20 cellular contexts compared by ENCODE assay signal in genomic region chr4:3239998-3240920, GRCh38. TPM values are rescaled to one million over a fixed set of nuclear protein-coding genes. Genes with fewer than 3 reads are reported as not detected.
DNase-seq lines count a peak whose midpoint lies in the region; TF ChIP-seq lines count a peak whose summit lies in the region.
"Had no signal": no experiment of that assay in that cellular context is flagged by ENCODE, and none has a peak within 500 bp of the region (broad histone marks: within the 10 kb centered on the region; RNA-seq: fewer than 3 reads in every experiment).

No MANE protein-coding gene starts in this region.

- H3K4me2 ChIP-seq in BLaER1: peak overlapping the region; percentile 86
- H3K4me2 ChIP-seq: hepatocyte had no signal

- no peak overlapping the region for H3K4me3 ChIP-seq in BLaER1
- H3K4me3 ChIP-seq in HEK293 (ENCODE audit: low read depth, low read length): no peak overlapping the region
- no peak overlapping the region for H3K4me3 ChIP-seq in brain microvascular endothelial cell (ENCODE audit: low read depth, low read length)
- H3K4me3 ChIP-seq: hepatocyte, transverse colon had no signal

- TF ChIP-seq CTCF in HEK293 (tag by site-specific recombination; IDR thresholded peaks at IDR 0.05) (no peak), nephron progenitor cell (IDR thresholded peaks at IDR 0.05) (no peak), brain microvascular endothelial cell (IDR thresholded peaks at IDR 0.05; ENCODE audit: low read depth, low read length, missing control alignments) (no peak)

- H3K27ac Mint-ChIP-seq in nephron progenitor cell: peak overlapping the region; percentile 31
- H3K27ac Mint-ChIP-seq: activated CD4-positive, alpha-beta T cell treated with anti-CD3 and anti-CD28 coated beads for 36 hours; memory B cell had no signal

- H3K27me3 ChIP-seq in BLaER1: no peaks in the 10 kb centered on the region
- H3K27me3 ChIP-seq in brain microvascular endothelial cell (replicated peaks): no peaks in the 10 kb centered on the region
- H3K27me3 ChIP-seq: hepatocyte, transverse colon had no signal

- in situ Hi-C loops in brain microvascular endothelial cell (cut with HindIII; ENCODE audit: low pct_ligation_motif_present, low sequenced_read_pairs): no loop called here

- H3K36me3 Mint-ChIP-seq in nephron progenitor cell (ENCODE audit: low read depth): peaks cover 28% of the 10 kb centered on the region

- DNase-seq in NCI-H69 (lab: John Stamatoyannopoulos, UW): peak; percentile 95
- no peak for DNase-seq in nephron progenitor cell
- no peak for DNase-seq in activated CD8-positive, alpha-beta memory T cell treated with anti-CD3 and anti-CD28 coated beads, Interleukin-2, amount 50 U/mL, for 4 hours
- DNase-seq in brain microvascular endothelial cell: no peak
- no peak for DNase-seq in occipital lobe (lab: John Stamatoyannopoulos, UW)
- DNase-seq in kidney tubule cell (ENCODE audit: low spot score): no peak
- DNase-seq: activated CD4-positive, alpha-beta T cell treated with anti-CD3 and anti-CD28 coated beads for 36 hours; activated gamma-delta T cell treated with Interleukin-2 at 50 U/mL for 16 hours; amygdala; islet precursor cell; MM.1S; naive thymus-derived CD8-positive, alpha-beta T cell; NCI-H2171 treated with DMSO at 0.1 percent for 48 hours; RPMI8226; stimulated activated CD4-positive, alpha-beta T cell treated with anti-CD3 and anti-CD28 coated beads, Interleukin-12 subunit alpha, Interleukin-12 subunit beta, amount 100 ng/mL, for 4 hours; transverse colon had no signal

- peaks cover 4% of the 10 kb centered on the region for H3K27me3 Mint-ChIP-seq in nephron progenitor cell (ENCODE audit: low read depth, poor library complexity)
- H3K27me3 Mint-ChIP-seq: activated CD4-positive, alpha-beta T cell treated with anti-CD3 and anti-CD28 coated beads for 36 hours; memory B cell; naive thymus-derived CD8-positive, alpha-beta T cell had no signal

- H3K36me3 ChIP-seq in BLaER1: peaks cover 40% of the 10 kb centered on the region
- H3K36me3 ChIP-seq in HEK293 (ENCODE audit: control insufficient read depth in 2 of 2, insufficient read depth in 1 of 2, low read length in 2 of 2): peaks cover 0 to 75% of the 10 kb centered on the region in 2 experiments; a peak in 1 of 3 replicates
- H3K36me3 ChIP-seq in brain microvascular endothelial cell (replicated peaks): peaks cover 33% of the 10 kb centered on the region

- H3K27ac ChIP-seq in BLaER1: peak overlapping the region; percentile 94
- H3K27ac ChIP-seq in HEK293 (ENCODE audit: extremely low read depth, low read depth, low read length): no peak overlapping the region
- H3K27ac ChIP-seq in brain microvascular endothelial cell: no peak overlapping the region

- no peaks in the 10 kb centered on the region for H3K9me3 ChIP-seq in BLaER1
- no peaks in the 10 kb centered on the region for H3K9me3 ChIP-seq in HEK293 (ENCODE audit: control insufficient read depth, insufficient read depth, low read depth, low read length)
- H3K9me3 ChIP-seq: transverse colon had no signal

- H3K4me1 Mint-ChIP-seq in nephron progenitor cell: peaks cover 47% of the 10 kb centered on the region

- H3K4me1 ChIP-seq in BLaER1: peaks cover 93% of the 10 kb centered on the region
- no peaks in the 10 kb centered on the region for H3K4me1 ChIP-seq in HEK293 (ENCODE audit: control insufficient read depth, insufficient read depth, low read length)

- CTCF ChIA-PET in HEK293 (lab: Yijun Ruan, JAX): no interaction called here

- no peak overlapping the region for H3K4me3 Mint-ChIP-seq in nephron progenitor cell
- H3K4me3 Mint-ChIP-seq: activated CD4-positive, alpha-beta T cell treated with anti-CD3 and anti-CD28 coated beads for 36 hours; memory B cell; naive thymus-derived CD8-positive, alpha-beta T cell had no signal

- H4K20me1 ChIP-seq in BLaER1: peaks cover 11% of the 10 kb centered on the region; the same call in 1 of the 2 replicates

- no peaks in the 10 kb centered on the region for H3K9me3 Mint-ChIP-seq in nephron progenitor cell
- H3K9me3 Mint-ChIP-seq: memory B cell; naive thymus-derived CD8-positive, alpha-beta T cell had no signal

- peak overlapping the region; percentile 70; the same call in 1 of the 2 replicates for H3K9ac ChIP-seq in BLaER1

- POLR2A ChIA-PET in HEK293 (lab: Yijun Ruan, JAX): no interaction called here

TF ChIP-seq in HEK293, 187 proteins besides CTCF, POLR2A, EP300 and RAD21:
- no peak for TF ChIP-seq ZNF692 (tag by site-specific recombination; IDR thresholded peaks at IDR 0.05)
- peak; percentile 70 for TF ChIP-seq ZIC2 (tag by site-specific recombination; IDR thresholded peaks at IDR 0.05)

RNA-seq across cellular contexts. Expression of gene MSANTD1, which starts 8.7 kb away (rescaled TPM):
- total RNA-seq in occipital lobe: 5.9 TPM

RNA-seq across cellular contexts. Expression of gene RGS12, which starts 52.6 kb away (rescaled TPM):
- total RNA-seq in occipital lobe: 68.8 TPM
